In the genomic region with DNA sequence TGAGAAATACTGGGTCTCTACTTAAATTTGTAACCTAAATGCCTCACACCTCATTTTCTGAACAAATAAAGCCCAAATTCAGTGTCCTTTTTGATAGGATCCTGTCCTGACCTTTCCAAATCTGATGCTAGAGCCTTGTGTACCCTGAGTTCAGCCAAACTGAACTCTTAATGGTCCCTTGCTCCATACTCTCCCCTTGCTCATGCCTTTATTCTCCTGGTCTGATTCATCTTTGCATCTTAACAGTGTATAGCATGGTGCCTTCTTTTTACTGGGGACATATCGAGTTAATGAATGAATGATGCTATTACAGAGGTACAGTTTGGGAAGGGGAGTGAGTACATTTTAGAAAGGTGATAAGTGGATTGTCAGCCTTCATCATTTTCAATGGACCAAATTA, we compare ENCODE assay signal across 2 cellular contexts.
TF ChIP-seq lines count a peak whose summit lies in the region.

No MANE protein-coding gene starts in this region.

TF ChIP-seq in IMR-90, 13 proteins besides CTCF, POLR2A, EP300 and RAD21:
- TF ChIP-seq FOS (IDR thresholded peaks at IDR 0.05; ENCODE audit: low read depth, low read length) (no peak), RFX5 (IDR thresholded peaks at IDR 0.05; ENCODE audit: low read depth, low read length) (no peak), RCOR1 (IDR thresholded peaks at IDR 0.05; ENCODE audit: insufficient replicate concordance, low read length) (no peak), NFE2L2 (IDR thresholded peaks at IDR 0.05; ENCODE audit: low read depth, low read length) (no peak), CEBPB (IDR thresholded peaks at IDR 0.05; ENCODE audit: low read depth, low read length) (no peak), MAFK (IDR thresholded peaks at IDR 0.05; ENCODE audit: low read depth, low read length) (no peak), BHLHE40 (IDR thresholded peaks at IDR 0.05; ENCODE audit: low read depth, low read length) (no peak), MAZ (IDR thresholded peaks at IDR 0.05; ENCODE audit: borderline replicate concordance, low read depth, low read length) (no peak), SMC3 (IDR thresholded peaks at IDR 0.05; ENCODE audit: low read depth, low read length) (no peak), MXI1 (IDR thresholded peaks at IDR 0.05; ENCODE audit: borderline replicate concordance, low read depth, low read length) (no peak), CHD1 (IDR thresholded peaks at IDR 0.05; ENCODE audit: low read depth, low read length) (no peak)
- TF ChIP-seq, protein P1, sequence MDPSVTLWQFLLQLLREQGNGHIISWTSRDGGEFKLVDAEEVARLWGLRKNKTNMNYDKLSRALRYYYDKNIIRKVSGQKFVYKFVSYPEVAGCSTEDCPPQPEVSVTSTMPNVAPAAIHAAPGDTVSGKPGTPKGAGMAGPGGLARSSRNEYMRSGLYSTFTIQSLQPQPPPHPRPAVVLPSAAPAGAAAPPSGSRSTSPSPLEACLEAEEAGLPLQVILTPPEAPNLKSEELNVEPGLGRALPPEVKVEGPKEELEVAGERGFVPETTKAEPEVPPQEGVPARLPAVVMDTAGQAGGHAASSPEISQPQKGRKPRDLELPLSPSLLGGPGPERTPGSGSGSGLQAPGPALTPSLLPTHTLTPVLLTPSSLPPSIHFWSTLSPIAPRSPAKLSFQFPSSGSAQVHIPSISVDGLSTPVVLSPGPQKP (IDR thresholded peaks at IDR 0.05; ENCODE audit: borderline replicate concordance, low read depth, low read length), result no peak
- TF ChIP-seq, protein P2, sequence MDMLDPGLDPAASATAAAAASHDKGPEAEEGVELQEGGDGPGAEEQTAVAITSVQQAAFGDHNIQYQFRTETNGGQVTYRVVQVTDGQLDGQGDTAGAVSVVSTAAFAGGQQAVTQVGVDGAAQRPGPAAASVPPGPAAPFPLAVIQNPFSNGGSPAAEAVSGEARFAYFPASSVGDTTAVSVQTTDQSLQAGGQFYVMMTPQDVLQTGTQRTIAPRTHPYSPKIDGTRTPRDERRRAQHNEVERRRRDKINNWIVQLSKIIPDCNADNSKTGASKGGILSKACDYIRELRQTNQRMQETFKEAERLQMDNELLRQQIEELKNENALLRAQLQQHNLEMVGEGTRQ (IDR thresholded peaks at IDR 0.05; ENCODE audit: low read depth, low read length), result no peak

TF ChIP-seq in K562, 482 proteins besides CTCF, POLR2A, EP300 and RAD21:
- TF ChIP-seq CEBPB (tag; IDR thresholded peaks at IDR 0.05), result no peak
- no peak for TF ChIP-seq ILF3 (IDR thresholded peaks at IDR 0.05; ENCODE audit: borderline replicate concordance)
- TF ChIP-seq, protein P3, sequence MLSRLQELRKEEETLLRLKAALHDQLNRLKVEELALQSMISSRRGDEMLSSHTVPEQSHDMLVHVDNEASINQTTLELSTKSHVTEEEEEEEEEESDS (CRISPR knock-in tag; IDR thresholded peaks at IDR 0.05), result no peak
- no peak for TF ChIP-seq ZNF175 (CRISPR knock-in tag; IDR thresholded peaks at IDR 0.05; ENCODE audit: low read depth)
- no peak for TF ChIP-seq ZNF311 (CRISPR knock-in tag; IDR thresholded peaks at IDR 0.05)
- TF ChIP-seq POLR2AphosphoS2 (IDR thresholded peaks at IDR 0.05; ENCODE audit: low read length), result no peak
- TF ChIP-seq, protein P4, sequence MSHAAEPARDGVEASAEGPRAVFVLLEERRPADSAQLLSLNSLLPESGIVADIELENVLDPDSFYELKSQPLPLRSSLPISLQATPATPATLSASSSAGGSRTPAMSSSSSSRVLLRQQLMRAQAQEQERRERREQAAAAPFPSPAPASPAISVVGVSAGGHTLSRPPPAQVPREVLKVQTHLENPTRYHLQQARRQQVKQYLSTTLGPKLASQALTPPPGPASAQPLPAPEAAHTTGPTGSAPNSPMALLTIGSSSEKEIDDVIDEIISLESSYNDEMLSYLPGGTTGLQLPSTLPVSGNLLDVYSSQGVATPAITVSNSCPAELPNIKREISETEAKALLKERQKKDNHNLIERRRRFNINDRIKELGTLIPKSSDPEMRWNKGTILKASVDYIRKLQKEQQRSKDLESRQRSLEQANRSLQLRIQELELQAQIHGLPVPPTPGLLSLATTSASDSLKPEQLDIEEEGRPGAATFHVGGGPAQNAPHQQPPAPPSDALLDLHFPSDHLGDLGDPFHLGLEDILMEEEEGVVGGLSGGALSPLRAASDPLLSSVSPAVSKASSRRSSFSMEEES (CRISPR knock-in tag; IDR thresholded peaks at IDR 0.05), result no peak
- TF ChIP-seq C11orf30 (IDR thresholded peaks at IDR 0.05; ENCODE audit: low read depth), result no peak
- no peak for TF ChIP-seq E2F3 (CRISPR knock-in tag; IDR thresholded peaks at IDR 0.05)
- TF ChIP-seq, protein P5, sequence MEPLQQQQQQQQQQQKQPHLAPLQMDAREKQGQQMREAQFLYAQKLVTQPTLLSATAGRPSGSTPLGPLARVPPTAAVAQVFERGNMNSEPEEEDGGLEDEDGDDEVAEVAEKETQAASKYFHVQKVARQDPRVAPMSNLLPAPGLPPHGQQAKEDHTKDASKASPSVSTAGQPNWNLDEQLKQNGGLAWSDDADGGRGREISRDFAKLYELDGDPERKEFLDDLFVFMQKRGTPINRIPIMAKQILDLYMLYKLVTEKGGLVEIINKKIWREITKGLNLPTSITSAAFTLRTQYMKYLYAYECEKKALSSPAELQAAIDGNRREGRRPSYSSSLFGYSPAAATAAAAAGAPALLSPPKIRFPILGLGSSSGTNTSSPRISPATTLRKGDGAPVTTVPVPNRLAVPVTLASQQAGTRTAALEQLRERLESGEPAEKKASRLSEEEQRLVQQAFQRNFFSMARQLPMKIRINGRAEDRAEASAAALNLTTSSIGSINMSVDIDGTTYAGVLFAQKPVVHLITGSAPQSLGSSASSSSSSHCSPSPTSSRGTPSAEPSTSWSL (CRISPR knock-in tag; IDR thresholded peaks at IDR 0.05; ENCODE audit: borderline replicate concordance), result no peak
- TF ChIP-seq PHB (CRISPR knock-in tag; IDR thresholded peaks at IDR 0.05), result no peak
- no peak for TF ChIP-seq NFE2 (IDR thresholded peaks at IDR 0.05; ENCODE audit: low read depth)
- no peak for TF ChIP-seq CBFB (CRISPR knock-in tag; IDR thresholded peaks at IDR 0.05)
- TF ChIP-seq, protein P6, sequence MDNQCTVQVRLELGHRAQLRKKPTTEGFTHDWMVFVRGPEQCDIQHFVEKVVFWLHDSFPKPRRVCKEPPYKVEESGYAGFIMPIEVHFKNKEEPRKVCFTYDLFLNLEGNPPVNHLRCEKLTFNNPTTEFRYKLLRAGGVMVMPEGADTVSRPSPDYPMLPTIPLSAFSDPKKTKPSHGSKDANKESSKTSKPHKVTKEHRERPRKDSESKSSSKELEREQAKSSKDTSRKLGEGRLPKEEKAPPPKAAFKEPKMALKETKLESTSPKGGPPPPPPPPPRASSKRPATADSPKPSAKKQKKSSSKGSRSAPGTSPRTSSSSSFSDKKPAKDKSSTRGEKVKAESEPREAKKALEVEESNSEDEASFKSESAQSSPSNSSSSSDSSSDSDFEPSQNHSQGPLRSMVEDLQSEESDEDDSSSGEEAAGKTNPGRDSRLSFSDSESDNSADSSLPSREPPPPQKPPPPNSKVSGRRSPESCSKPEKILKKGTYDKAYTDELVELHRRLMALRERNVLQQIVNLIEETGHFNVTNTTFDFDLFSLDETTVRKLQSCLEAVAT (IDR thresholded peaks at IDR 0.05), result no peak
- TF ChIP-seq ZBTB7A (IDR thresholded peaks at IDR 0.05; ENCODE audit: borderline replicate concordance, control insufficient read depth, low read depth, low read length), result no peak
- TF ChIP-seq, protein P7, sequence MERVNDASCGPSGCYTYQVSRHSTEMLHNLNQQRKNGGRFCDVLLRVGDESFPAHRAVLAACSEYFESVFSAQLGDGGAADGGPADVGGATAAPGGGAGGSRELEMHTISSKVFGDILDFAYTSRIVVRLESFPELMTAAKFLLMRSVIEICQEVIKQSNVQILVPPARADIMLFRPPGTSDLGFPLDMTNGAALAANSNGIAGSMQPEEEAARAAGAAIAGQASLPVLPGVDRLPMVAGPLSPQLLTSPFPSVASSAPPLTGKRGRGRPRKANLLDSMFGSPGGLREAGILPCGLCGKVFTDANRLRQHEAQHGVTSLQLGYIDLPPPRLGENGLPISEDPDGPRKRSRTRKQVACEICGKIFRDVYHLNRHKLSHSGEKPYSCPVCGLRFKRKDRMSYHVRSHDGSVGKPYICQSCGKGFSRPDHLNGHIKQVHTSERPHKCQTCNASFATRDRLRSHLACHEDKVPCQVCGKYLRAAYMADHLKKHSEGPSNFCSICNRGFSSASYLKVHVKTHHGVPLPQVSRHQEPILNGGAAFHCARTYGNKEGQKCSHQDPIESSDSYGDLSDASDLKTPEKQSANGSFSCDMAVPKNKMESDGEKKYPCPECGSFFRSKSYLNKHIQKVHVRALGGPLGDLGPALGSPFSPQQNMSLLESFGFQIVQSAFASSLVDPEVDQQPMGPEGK (CRISPR knock-in tag; IDR thresholded peaks at IDR 0.05; ENCODE audit: borderline replicate concordance), result no peak
- TF ChIP-seq, protein P8, sequence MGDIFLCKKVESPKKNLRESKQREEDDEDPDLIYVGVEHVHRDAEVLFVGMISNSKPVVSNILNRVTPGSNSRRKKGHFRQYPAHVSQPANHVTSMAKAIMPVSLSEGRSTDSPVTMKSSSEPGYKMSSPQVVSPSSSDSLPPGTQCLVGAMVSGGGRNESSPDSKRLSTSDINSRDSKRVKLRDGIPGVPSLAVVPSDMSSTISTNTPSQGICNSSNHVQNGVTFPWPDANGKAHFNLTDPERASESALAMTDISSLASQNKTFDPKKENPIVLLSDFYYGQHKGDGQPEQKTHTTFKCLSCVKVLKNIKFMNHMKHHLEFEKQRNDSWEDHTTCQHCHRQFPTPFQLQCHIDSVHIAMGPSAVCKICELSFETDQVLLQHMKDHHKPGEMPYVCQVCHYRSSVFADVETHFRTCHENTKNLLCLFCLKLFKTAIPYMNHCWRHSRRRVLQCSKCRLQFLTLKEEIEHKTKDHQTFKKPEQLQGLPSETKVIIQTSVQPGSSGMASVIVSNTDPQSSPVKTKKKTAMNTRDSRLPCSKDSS (IDR thresholded peaks at IDR 0.05; ENCODE audit: low read depth, partially characterized antibody), result no peak
- no peak for TF ChIP-seq MAFG (tag; conservative IDR thresholded peaks at IDR 0.05)
- no peak for TF ChIP-seq OTX1 (CRISPR knock-in tag; IDR thresholded peaks at IDR 0.05)
